Comparison of ENCODE assay signal across 8 cellular contexts in genomic region chr17:35046740-35047283, GRCh38. TPM values are rescaled to one million over a fixed set of nuclear protein-coding genes. Genes with fewer than 3 reads are reported as not detected.
A peak's percentile ranks its signal among the peaks of the same experiment; 100 is the strongest.
DNase-seq lines count a peak whose midpoint lies in the region; ATAC-seq and TF ChIP-seq lines count a peak whose summit lies in the region.

No MANE protein-coding gene starts in this region.

- peak; percentile 51 for DNase-seq in Ammon's horn (ENCODE audit: low spot score)
- peak; percentile 78 for DNase-seq in RPMI8226
- peak; percentile 76 for DNase-seq in amniotic epithelial cell (ENCODE audit: low read depth)
- DNase-seq in natural killer cell, result no peak
- DNase-seq in NCI-H2029 (lab: John Stamatoyannopoulos, UW), result no peak
- no peak for DNase-seq in NCI-H1436 (lab: John Stamatoyannopoulos, UW)

- intact Hi-C loops in natural killer cell (cut with micrococcal nuclease), result no loop called here

- no peak for TF ChIP-seq CTCF in natural killer cell (IDR thresholded peaks at IDR 0.05)

- peak overlapping the region; percentile 88 to 99 for H3K27ac Mint-ChIP-seq in natural killer cell

- H3K4me3 Mint-ChIP-seq in natural killer cell, result peak overlapping the region; percentile 69

- H3K4me1 Mint-ChIP-seq in natural killer cell, result peaks cover 60 to 64% of the 10 kb centered on the region in 2 donors

- peak; percentile 78 for ATAC-seq in GM21529 (IDR thresholded peaks at IDR 0.05; ENCODE audit: unreplicated experiment)
- ATAC-seq in natural killer cell, result peak; percentile 66 to 82 (median 68)
- no peak for ATAC-seq in GM18873 (IDR thresholded peaks at IDR 0.05; ENCODE audit: low FRiP score, unreplicated experiment)

- no peaks in the 10 kb centered on the region for H3K9me3 Mint-ChIP-seq in natural killer cell

- no peaks in the 10 kb centered on the region for H3K27me3 Mint-ChIP-seq in natural killer cell (ENCODE audit: low read depth in 2 of 2)

- H3K36me3 Mint-ChIP-seq in natural killer cell, result no peaks in the 10 kb centered on the region

RNA-seq across cellular contexts. Expression of gene RFFL, which starts 16.7 kb away (rescaled TPM):
- 10 to 100 TPM; 50.0 to 86.6 (median 75.9) TPM for total RNA-seq in natural killer cell

Comparison
In these comparisons a context has a peak if more than half of its experiments do, and no peak if none do; other contexts are left out.
1. DNase-seq: peak in Ammon's horn (single experiment), RPMI8226 (single experiment) and amniotic epithelial cell (single experiment); none in natural killer cell (single experiment), NCI-H2029 (single experiment) and NCI-H1436 (single experiment).